Comparison of ENCODE assay signal across 11 cellular contexts in the genomic region with DNA sequence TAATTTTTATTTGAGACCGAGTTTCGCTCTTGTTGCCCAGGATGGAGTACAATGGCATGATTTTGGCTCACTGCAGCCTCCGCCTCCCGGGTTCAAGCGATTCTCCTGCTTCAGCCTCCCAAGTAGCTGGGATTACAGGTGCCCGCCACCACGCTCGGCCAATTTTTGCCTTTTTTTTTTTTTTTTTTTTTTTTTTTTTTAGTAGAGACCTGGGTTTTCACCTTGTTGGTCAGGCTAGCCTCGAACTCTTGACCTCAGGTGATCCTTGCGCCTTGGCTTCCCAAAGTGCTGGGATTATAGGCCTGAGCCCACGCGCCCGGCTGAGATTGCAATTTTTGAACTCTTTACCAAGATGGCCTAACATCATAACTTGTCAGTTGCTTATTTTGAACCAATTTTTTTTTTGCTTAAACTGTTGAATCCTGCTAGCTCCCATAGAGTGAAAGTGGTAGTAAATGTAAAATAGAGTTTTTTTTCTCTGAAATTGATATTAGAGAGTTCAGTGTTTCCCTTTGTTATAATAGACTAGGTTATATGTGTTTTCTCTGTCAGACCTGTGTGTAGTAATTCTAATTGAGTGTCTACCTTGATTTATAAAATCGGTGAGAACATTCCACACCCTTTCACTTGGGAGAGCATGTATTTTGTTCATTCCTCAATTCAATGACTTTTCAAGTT. TPM values are rescaled to one million over a fixed set of nuclear protein-coding genes. Genes with fewer than 3 reads are reported as not detected.
A peak's percentile ranks its signal among the peaks of the same experiment; 100 is the strongest.
DNase-seq lines count a peak whose midpoint lies in the region; ATAC-seq and TF ChIP-seq lines count a peak whose summit lies in the region.
"Had no signal": no experiment of that assay in that cellular context is flagged by ENCODE, and none has a peak within 500 bp of the region (broad histone marks: within the 10 kb centered on the region; RNA-seq: fewer than 3 reads in every experiment).

No MANE protein-coding gene starts in this region.

- H3K36me3 Mint-ChIP-seq in activated naive CD4-positive, alpha-beta T cell treated with anti-CD3 and anti-CD28 coated beads, Interleukin-2, amount 10 ng/mL, durations not matched to agents 7 days and 5 days: peaks cover 61% of the 10 kb centered on the region

- no peak for TF ChIP-seq CTCF in astrocyte of the cerebellum (IDR thresholded peaks at IDR 0.05; ENCODE audit: low read depth, low read length, missing control alignments)
- no peak for TF ChIP-seq CTCF in upper lobe of left lung (IDR thresholded peaks at IDR 0.05)

- no peak overlapping the region for H3K56ac ChIP-seq in mesendoderm (ENCODE audit: low read length)

- TF ChIP-seq EP300 in upper lobe of left lung (IDR thresholded peaks at IDR 0.05): no peak

- H3K23ac ChIP-seq in mesendoderm (ENCODE audit: low read length): no peak overlapping the region

- no peak overlapping the region for H3K4ac ChIP-seq in mesendoderm (ENCODE audit: low read depth, low read length)

- no peaks in the 10 kb centered on the region for H3K9me3 ChIP-seq in upper lobe of left lung

- no peak overlapping the region for H2BK120ac ChIP-seq in mesendoderm (ENCODE audit: low read depth, low read length)

- no peak overlapping the region for H2BK5ac ChIP-seq in mesendoderm (ENCODE audit: low read length)

- CTCF ChIA-PET in activated naive CD4-positive, alpha-beta T cell treated with anti-CD3 and anti-CD28 coated beads, Interleukin-2, amount 10 ng/mL, durations not matched to agents 7 days and 5 days (lab: Charles Lee): no interaction called here

- TF ChIP-seq POLR2A in upper lobe of left lung (IDR thresholded peaks at IDR 0.05): no peak

- H3K27me3 Mint-ChIP-seq in activated naive CD4-positive, alpha-beta T cell treated with anti-CD3 and anti-CD28 coated beads, Interleukin-2, amount 10 ng/mL, durations not matched to agents 7 days and 5 days: no peaks in the 10 kb centered on the region

- ATAC-seq in upper lobe of left lung (ENCODE audit: low FRiP score in 2 of 2): no peak

- no peaks in the 10 kb centered on the region for H3K4me1 ChIP-seq in mesendoderm (ENCODE audit: control insufficient read depth, low read depth, low read length)
- peaks cover 49 to 71% (median 59%) of the 10 kb centered on the region in 4 donors for H3K4me1 ChIP-seq in upper lobe of left lung

- no peaks in the 10 kb centered on the region for H3K9me3 Mint-ChIP-seq in activated naive CD4-positive, alpha-beta T cell treated with anti-CD3 and anti-CD28 coated beads, Interleukin-2, amount 10 ng/mL, durations not matched to agents 7 days and 5 days

- no CpG with 5 or more reads among the region's 14 CpGs for WGBS in mesendoderm (ENCODE audit: extremely low coverage, insufficient coverage, low lambda C conversion rate)
- 88 to 89% methylated on average over 14 of the region's 14 CpGs for WGBS in upper lobe of left lung, 2 donors

- no peaks in the 10 kb centered on the region for H3K79me1 ChIP-seq in mesendoderm (ENCODE audit: low read length)

- no peak for DNase-seq in activated naive CD4-positive, alpha-beta T cell treated with anti-CD3 and anti-CD28 coated beads, Interleukin-2, amount 10 ng/mL, durations not matched to agents 7 days and 5 days
- DNase-seq in activated naive CD4-positive, alpha-beta T cell (lab: John Stamatoyannopoulos, UW): no peak
- DNase-seq in astrocyte of the cerebellum (ENCODE audit: low read depth) (no peak), mesendoderm (no peak), upper lobe of left lung (no peak), superior temporal gyrus (ENCODE audit: extremely low spot score) (no peak), DMS79 (lab: John Stamatoyannopoulos, UW) (no peak), activated gamma-delta T cell (lab: John Stamatoyannopoulos, UW) (no peak)
- DNase-seq: DMS79 treated with DMSO at 0.1 percent for 48 hours, GOT3, NCI-H524 treated with DMSO at 0.1 percent for 48 hours had no signal

- H2AK5ac ChIP-seq in mesendoderm (ENCODE audit: low read length): no peak overlapping the region

- no peak overlapping the region for H4K8ac ChIP-seq in mesendoderm (ENCODE audit: low read depth, low read length)

- H2BK15ac ChIP-seq in mesendoderm (replicated peaks; ENCODE audit: low read depth): no peak overlapping the region

- H3K4me3 Mint-ChIP-seq in activated naive CD4-positive, alpha-beta T cell treated with anti-CD3 and anti-CD28 coated beads, Interleukin-2, amount 10 ng/mL, durations not matched to agents 7 days and 5 days: peak overlapping the region; percentile 94

- H3K18ac ChIP-seq in mesendoderm (ENCODE audit: low read length): no peak overlapping the region

- no peak overlapping the region for H3K27ac ChIP-seq in mesendoderm (ENCODE audit: low read depth, low read length)
- H3K27ac ChIP-seq in upper lobe of left lung: peak overlapping the region in 1 of 4 donors; percentile 97

- peaks cover 63% of the 10 kb centered on the region for H3K4me1 Mint-ChIP-seq in activated naive CD4-positive, alpha-beta T cell treated with anti-CD3 and anti-CD28 coated beads, Interleukin-2, amount 10 ng/mL, durations not matched to agents 7 days and 5 days

- no peak overlapping the region for H4K5ac ChIP-seq in mesendoderm (ENCODE audit: low read length)

- no peaks in the 10 kb centered on the region for H3K27me3 ChIP-seq in mesendoderm (ENCODE audit: insufficient read depth, low read length, poor library complexity)
- H3K27me3 ChIP-seq in upper lobe of left lung: no peaks in the 10 kb centered on the region

- H3K9ac ChIP-seq in mesendoderm (ENCODE audit: low read length): no peak overlapping the region

- H3K4me3 ChIP-seq in astrocyte of the cerebellum (ENCODE audit: low read depth, low read length) (peak overlapping the region; percentile 86), mesendoderm (ENCODE audit: low read length) (no peak overlapping the region), upper lobe of left lung (peak overlapping the region; percentile 22 to 79 (median 62))

- peak overlapping the region; percentile 9 for H3K4me2 ChIP-seq in mesendoderm (ENCODE audit: low read length)

- peaks cover 80% of the 10 kb centered on the region for H3K79me2 ChIP-seq in mesendoderm (ENCODE audit: control insufficient read depth, insufficient read depth, low read length)

- in situ Hi-C loops in astrocyte of the cerebellum (cut with HindIII; ENCODE audit: low sequenced_read_pairs): no loop called here

- no peaks in the 10 kb centered on the region for H3K36me3 ChIP-seq in mesendoderm (ENCODE audit: control insufficient read depth, insufficient read depth, low read length)
- H3K36me3 ChIP-seq in upper lobe of left lung: no peaks in the 10 kb centered on the region

- H3K27ac Mint-ChIP-seq in activated naive CD4-positive, alpha-beta T cell treated with anti-CD3 and anti-CD28 coated beads, Interleukin-2, amount 10 ng/mL, durations not matched to agents 7 days and 5 days: peak overlapping the region; percentile 80

RNA-seq across cellular contexts. Expression of gene GPBP1, which starts 3.8 kb away (rescaled TPM):
- 69.5 TPM for polyA plus RNA-seq in mesendoderm (2013, experiment 1 of 2)
- 69.2 TPM for polyA plus RNA-seq in mesendoderm (2013, experiment 2 of 2)
- total RNA-seq in upper lobe of left lung: 100 to 1,000 TPM in 2 of 6 donors, 10 to 100 TPM in 4; 50.0 to 131 (median 55.3) TPM
